ENCODE assay signal across 15 cellular contexts in genomic region chr11:67301313-67301921, GRCh38. TPM values are rescaled to one million over a fixed set of nuclear protein-coding genes. Genes with fewer than 3 reads are reported as not detected.
DNase-seq lines count a peak whose midpoint lies in the region; ATAC-seq and TF ChIP-seq lines count a peak whose summit lies in the region.
"Had no signal": no experiment of that assay in that cellular context is flagged by ENCODE, and none has a peak within 500 bp of the region (broad histone marks: within the 10 kb centered on the region; RNA-seq: fewer than 3 reads in every experiment).

No MANE protein-coding gene starts in this region.

- H4K8ac ChIP-seq in mesenchymal stem cell (ENCODE audit: low read length) = peak overlapping the region; percentile 43

- TF ChIP-seq CTCF in upper lobe of left lung (IDR thresholded peaks at IDR 0.05) (no peak), smooth muscle cell (IDR thresholded peaks at IDR 0.05; ENCODE audit: borderline replicate concordance, insufficient read depth, poor library complexity, severe bottlenecking) (no peak)

- no peak for TF ChIP-seq POLR2A in upper lobe of left lung (IDR thresholded peaks at IDR 0.05)

- no peak overlapping the region for H3K4me3 Mint-ChIP-seq in activated naive CD4-positive, alpha-beta T cell treated with anti-CD3 and anti-CD28 coated beads for 36 hours

- H3K4me3 ChIP-seq in mesenchymal stem cell (ENCODE audit: insufficient read depth in 1 of 2, low read depth in 1 of 2, low read length in 2 of 2) (no peak overlapping the region), upper lobe of left lung (peak overlapping the region in 1 of 4 donors; percentile 99), smooth muscle cell (no peak overlapping the region)
- H3K4me3 ChIP-seq: testis had no signal

- H3K36me3 ChIP-seq in mesenchymal stem cell (ENCODE audit: control insufficient read depth in 1 of 2, insufficient read depth in 2 of 2, low read depth in 1 of 2, low read length in 2 of 2) (peaks cover 46 to 50% of the 10 kb centered on the region in 2 experiments), upper lobe of left lung (peaks cover 13 to 45% (median 30%) of the 10 kb centered on the region in 4 donors), smooth muscle cell (ENCODE audit: low read depth) (peaks cover 3% of the 10 kb centered on the region)

- H4K91ac ChIP-seq in mesenchymal stem cell (ENCODE audit: low read length) = peak overlapping the region; percentile 47

- peaks cover 17% of the 10 kb centered on the region for H3K36me3 Mint-ChIP-seq in activated naive CD4-positive, alpha-beta T cell treated with anti-CD3 and anti-CD28 coated beads for 36 hours (ENCODE audit: low read depth)

- H3K4me1 ChIP-seq in mesenchymal stem cell (ENCODE audit: control insufficient read depth, insufficient read depth, low read depth, low read length) (peaks cover 35% of the 10 kb centered on the region), upper lobe of left lung (peaks cover 23 to 39% (median 28%) of the 10 kb centered on the region in 4 donors), smooth muscle cell (ENCODE audit: low read depth) (peaks cover 12% of the 10 kb centered on the region)

- no peak overlapping the region for H3K4ac ChIP-seq in mesenchymal stem cell (ENCODE audit: low read depth in 1 of 2, low read length in 2 of 2)

- no peak for ATAC-seq in upper lobe of left lung (ENCODE audit: low FRiP score in 2 of 2)
- ATAC-seq: activated T-helper 17 cell treated with anti-CD3 and anti-CD28 coated beads, Interleukin-2, amount 50 U/mL, for 72 hours; effector memory CD8-positive, alpha-beta T cell had no signal

- no peak for TF ChIP-seq EP300 in upper lobe of left lung (IDR thresholded peaks at IDR 0.05)

- H3F3A ChIP-seq in smooth muscle cell (ENCODE audit: low read depth) = no peaks in the 10 kb centered on the region

- DNase-seq in activated naive CD4-positive, alpha-beta T cell treated with anti-CD3 and anti-CD28 coated beads, Interleukin-2, amount 50 U/mL, for 16 hours = peak; percentile 9
- DNase-seq in activated naive CD4-positive, alpha-beta T cell treated with anti-CD3 and anti-CD28 coated beads for 36 hours = no peak
- DNase-seq in epithelial cell of prostate (ENCODE audit: low read depth, low spot score) = no peak
- no peak for DNase-seq in mesenchymal stem cell
- peak; percentile 21 to 81 for DNase-seq in upper lobe of left lung
- DNase-seq in smooth muscle cell (lab: John Stamatoyannopoulos, UW; ENCODE audit: unreplicated experiment) = no peak
- DNase-seq in HuH-7 (ENCODE audit: low spot score) = no peak
- DNase-seq in HUDEP-2 (lab: John Stamatoyannopoulos, UW; ENCODE audit: unreplicated experiment in 76 of 76) = no peak
- DNase-seq: activated CD4-positive, alpha-beta T cell treated with anti-CD3 and anti-CD28 coated beads, Interleukin-2, amount 50 U/mL, for 48 hours; effector memory CD8-positive, alpha-beta T cell; NCI-H226; stimulated activated CD4-positive, alpha-beta T cell treated with anti-CD3 and anti-CD28 coated beads, Interleukin-12 subunit alpha, Interleukin-12 subunit beta, amount 100 ng/mL, for 4 hours; testis had no signal

- H3K4me2 ChIP-seq in mesenchymal stem cell (ENCODE audit: low read length, poor library complexity, severe bottlenecking) (no peak overlapping the region), smooth muscle cell (no peak overlapping the region)

- no peak overlapping the region for H3K18ac ChIP-seq in mesenchymal stem cell (ENCODE audit: low read depth in 1 of 2, low read length in 2 of 2)

- CTCF ChIA-PET in activated naive CD4-positive, alpha-beta T cell treated with anti-CD3 and anti-CD28 coated beads for 36 hours (lab: Charles Lee) = interaction anchor here (1.2 to 3.1 kb wide), 3 partner anchors 10 to 39 kb away, joined by 3 to 11 read pairs (median 6); no protein-coding TSS in a partner anchor

- H3K4me1 Mint-ChIP-seq in activated naive CD4-positive, alpha-beta T cell treated with anti-CD3 and anti-CD28 coated beads for 36 hours (ENCODE audit: low read depth) = peaks cover 7% of the 10 kb centered on the region

- H4K20me1 ChIP-seq in smooth muscle cell (ENCODE audit: low read depth) = peaks cover 32% of the 10 kb centered on the region

- H3K9me3 Mint-ChIP-seq in activated naive CD4-positive, alpha-beta T cell treated with anti-CD3 and anti-CD28 coated beads for 36 hours = peaks cover under 1% of the 10 kb centered on the region
- H3K9me3 Mint-ChIP-seq: neural crest cell had no signal

- H3K27me3 ChIP-seq in mesenchymal stem cell (ENCODE audit: control insufficient read depth in 1 of 2, insufficient read depth in 1 of 2, low read length in 2 of 2) (no peaks in the 10 kb centered on the region), upper lobe of left lung (no peaks in the 10 kb centered on the region), smooth muscle cell (ENCODE audit: low read depth) (no peaks in the 10 kb centered on the region)
- H3K27me3 ChIP-seq: testis had no signal

- peaks cover 13% of the 10 kb centered on the region for H3K79me2 ChIP-seq in smooth muscle cell (ENCODE audit: low read depth)

- peaks cover 29% of the 10 kb centered on the region for H3K79me1 ChIP-seq in mesenchymal stem cell (replicated peaks; ENCODE audit: low read length, poor library complexity, severe bottlenecking)

- 92% methylated on average over 28 of the region's 28 CpGs for WGBS in mesenchymal stem cell
- WGBS in upper lobe of left lung, 2 donors = 87 to 93% methylated on average over 12 to 16 of the region's 28 CpGs
- 91% methylated on average over 23 of the region's 28 CpGs for WGBS in smooth muscle cell (ENCODE audit: low lambda C conversion rate)

- H3K27ac Mint-ChIP-seq in activated naive CD4-positive, alpha-beta T cell treated with anti-CD3 and anti-CD28 coated beads for 36 hours = no peak overlapping the region
- H3K27ac Mint-ChIP-seq: activated T-helper 17 cell treated with anti-CD3 and anti-CD28 coated beads, Interleukin-2, amount 50 U/mL, for 72 hours had no signal

- H3K9ac ChIP-seq in mesenchymal stem cell (ENCODE audit: low read length) = no peak overlapping the region
- H3K9ac ChIP-seq in smooth muscle cell (ENCODE audit: low read depth) = no peak overlapping the region

- no peak overlapping the region for H2AFZ ChIP-seq in mesenchymal stem cell (ENCODE audit: low read depth, low read length)
- no peak overlapping the region for H2AFZ ChIP-seq in smooth muscle cell (ENCODE audit: low read depth)

- intact Hi-C loops in activated naive CD4-positive, alpha-beta T cell treated with anti-CD3 and anti-CD28 coated beads for 36 hours (cut with micrococcal nuclease) = no loop called here

- H3K14ac ChIP-seq in mesenchymal stem cell (ENCODE audit: low read length in 2 of 2) = no peak overlapping the region

- H2AK5ac ChIP-seq in mesenchymal stem cell (ENCODE audit: low read length, severe bottlenecking) = no peak overlapping the region

- no peaks in the 10 kb centered on the region for H3K27me3 Mint-ChIP-seq in activated naive CD4-positive, alpha-beta T cell treated with anti-CD3 and anti-CD28 coated beads for 36 hours (ENCODE audit: low read depth)
- H3K27me3 Mint-ChIP-seq: activated T-helper 17 cell treated with anti-CD3 and anti-CD28 coated beads, Interleukin-2, amount 50 U/mL, for 72 hours; effector memory CD8-positive, alpha-beta T cell had no signal

- H2BK15ac ChIP-seq in mesenchymal stem cell (ENCODE audit: low read depth, poor library complexity, severe bottlenecking) = peak overlapping the region; percentile 34

- no peak overlapping the region for H2BK120ac ChIP-seq in mesenchymal stem cell (ENCODE audit: low read depth, low read length)

- H3K23ac ChIP-seq in mesenchymal stem cell (ENCODE audit: low read length in 2 of 2) = no peak overlapping the region

- H2BK5ac ChIP-seq in mesenchymal stem cell (ENCODE audit: low read depth, low read length, poor library complexity, severe bottlenecking) = no peak overlapping the region

- H3K27ac ChIP-seq in epithelial cell of prostate = peak overlapping the region; percentile 86
- peak overlapping the region; percentile 56 for H3K27ac ChIP-seq in mesenchymal stem cell (ENCODE audit: low read length, poor library complexity, severe bottlenecking)
- H3K27ac ChIP-seq in upper lobe of left lung = peak overlapping the region in 3 of 4 donors; percentile 91 to 96 (median 94)
- no peak overlapping the region for H3K27ac ChIP-seq in smooth muscle cell (ENCODE audit: low read depth)
- H3K27ac ChIP-seq: testis had no signal

- H3K9me3 ChIP-seq in mesenchymal stem cell (ENCODE audit: control insufficient read depth, low read length) (peaks cover 1% of the 10 kb centered on the region), upper lobe of left lung (no peaks in the 10 kb centered on the region), smooth muscle cell (replicated peaks; ENCODE audit: low read depth) (no peaks in the 10 kb centered on the region)
- H3K9me3 ChIP-seq: testis had no signal

- no peak overlapping the region for H2BK12ac ChIP-seq in mesenchymal stem cell (ENCODE audit: low read length in 2 of 2)

RNA-seq across cellular contexts. Expression of gene SSH3, which starts 1.9 kb away (rescaled TPM):
- total RNA-seq in activated naive CD4-positive, alpha-beta T cell treated with anti-CD3 and anti-CD28 coated beads for 36 hours = 1 to 10 TPM; 4.1 to 5.4 TPM
- polyA plus RNA-seq in mesenchymal stem cell (2013, experiment 1 of 2) = 71.0 TPM
- 71.6 TPM for polyA plus RNA-seq in mesenchymal stem cell (2013, experiment 2 of 2)
- total RNA-seq in upper lobe of left lung = 10 to 100 TPM; 35.9 to 99.2 (median 53.8) TPM
- total RNA-seq in smooth muscle cell = 14.9 and 23.9 TPM in 2 replicates
- polyA plus RNA-seq in smooth muscle cell = 29.3 and 47.5 TPM in 2 replicates

RNA-seq across cellular contexts. Expression of gene ANKRD13D, which starts 12.3 kb away (rescaled TPM):
- total RNA-seq in activated naive CD4-positive, alpha-beta T cell treated with anti-CD3 and anti-CD28 coated beads for 36 hours = 10 to 100 TPM; 56.2 to 61.9 TPM
- 27.5 TPM for polyA plus RNA-seq in mesenchymal stem cell (2013, experiment 1 of 2)
- 27.7 TPM for polyA plus RNA-seq in mesenchymal stem cell (2013, experiment 2 of 2)
- total RNA-seq in upper lobe of left lung = 100 to 1,000 TPM in 2 of 6 donors, 10 to 100 TPM in 4; 47.4 to 221 (median 78.3) TPM
- total RNA-seq in smooth muscle cell = 29.3 and 34.7 TPM in 2 replicates
- 52.0 and 63.2 TPM in 2 replicates for polyA plus RNA-seq in smooth muscle cell

RNA-seq across cellular contexts. Expression of gene GRK2, which starts 35.1 kb away (rescaled TPM):
- 100 to 1,000 TPM; 293 to 295 TPM for total RNA-seq in activated naive CD4-positive, alpha-beta T cell treated with anti-CD3 and anti-CD28 coated beads for 36 hours
- 26.9 TPM for polyA plus RNA-seq in mesenchymal stem cell (2013, experiment 1 of 2)
- polyA plus RNA-seq in mesenchymal stem cell (2013, experiment 2 of 2) = 25.8 TPM
- total RNA-seq in upper lobe of left lung (100 to 1,000 TPM in 4 of 6 donors, 10 to 100 TPM in 2; 76.9 to 232 (median 117) TPM), smooth muscle cell (18.5 and 22.2 TPM in 2 replicates)
- polyA plus RNA-seq in smooth muscle cell = 38.9 and 42.5 TPM in 2 replicates

RNA-seq across cellular contexts. Expression of gene POLD4, which starts 51.9 kb away (rescaled TPM):
- total RNA-seq in activated naive CD4-positive, alpha-beta T cell treated with anti-CD3 and anti-CD28 coated beads for 36 hours = 10 to 100 TPM; 40.7 to 42.0 TPM
- 117 TPM for polyA plus RNA-seq in mesenchymal stem cell (2013, experiment 1 of 2)
- polyA plus RNA-seq in mesenchymal stem cell (2013, experiment 2 of 2) = 117 TPM
- total RNA-seq in upper lobe of left lung (100 to 1,000 TPM in 4 of 6 donors, 10 to 100 TPM in 2; 55.5 to 173 (median 106) TPM), smooth muscle cell (61.4 and 78.0 TPM in 2 replicates)
- 113 and 133 TPM in 2 replicates for polyA plus RNA-seq in smooth muscle cell

Comparison
In these comparisons a context has a peak if more than half of its experiments do, and no peak if none do; other contexts are left out.
1. DNase-seq: peak in activated naive CD4-positive, alpha-beta T cell treated with anti-CD3 and anti-CD28 coated beads, Interleukin-2, amount 50 U/mL, for 16 hours (single experiment) and upper lobe of left lung (2 of 2); none in activated naive CD4-positive, alpha-beta T cell treated with anti-CD3 and anti-CD28 coated beads for 36 hours (single experiment), epithelial cell of prostate (single experiment), mesenchymal stem cell (single experiment), smooth muscle cell (single experiment), HuH-7 (single experiment) and HUDEP-2 (0 of 76).